Comparison of ENCODE assay signal across 9 cellular contexts in genomic region chr5:1380011-1380817, GRCh38. TPM values are rescaled to one million over a fixed set of nuclear protein-coding genes. Genes with fewer than 3 reads are reported as not detected.
A peak's percentile ranks its signal among the peaks of the same experiment; 100 is the strongest.
DNase-seq lines count a peak whose midpoint lies in the region; ATAC-seq, FAIRE-seq and TF ChIP-seq lines count a peak whose summit lies in the region.
"Had no signal": no experiment of that assay in that cellular context is flagged by ENCODE, and none has a peak within 500 bp of the region (broad histone marks: within the 10 kb centered on the region; RNA-seq: fewer than 3 reads in every experiment).

No MANE protein-coding gene starts in this region.

- H3K79me2 ChIP-seq in keratinocyte (ENCODE audit: control insufficient read depth, insufficient read depth, low read length), result no peaks in the 10 kb centered on the region

- no peak overlapping the region for H2AFZ ChIP-seq in keratinocyte (ENCODE audit: control insufficient read depth, low read length)

- no peak overlapping the region for H3K9ac ChIP-seq in keratinocyte (ENCODE audit: control insufficient read depth, extremely low read depth, insufficient read depth, low read length)

- H4K20me1 ChIP-seq in keratinocyte (ENCODE audit: control insufficient read depth, extremely low read depth, insufficient read depth, low read length), result no peaks in the 10 kb centered on the region

- H3K4me3 ChIP-seq in keratinocyte (ENCODE audit: control insufficient read depth in 2 of 3, extremely low read depth in 1 of 3, insufficient read depth in 2 of 3, low read depth in 1 of 3, low read length in 3 of 3), result no peak overlapping the region

- DNase-seq in T-helper 1 cell (peak; percentile 14 to 56 (median 33)), amniotic epithelial cell (ENCODE audit: low read depth) (peak; percentile 7), keratinocyte (ENCODE audit: low read depth, low spot score) (no peak), NCI-H187 treated with DMSO at 0.1 percent for 48 hours (lab: John Stamatoyannopoulos, UW) (no peak), D721Med (ENCODE audit: insufficient read length, low spot score) (no peak)
- peak in 2 of 3 donors; percentile 8 to 33 for DNase-seq in stimulated activated CD4-positive, alpha-beta T cell treated with anti-CD3 and anti-CD28 coated beads, TNF-alpha, amount 100 ng/mL, for 48 hours (ENCODE audit: low read depth in 3 of 3)

- TF ChIP-seq CTCF in keratinocyte (optimal IDR thresholded peaks at IDR 0.05 in 1 of 3, IDR thresholded peaks at IDR 0.05 in 1 of 3, conservative IDR thresholded peaks at IDR 0.05 in 1 of 3; ENCODE audit: extremely low read depth in 1 of 3, insufficient read depth in 2 of 3, low read length in 3 of 3), result peak in 2 of 3 experiments; percentile 40 to 57
- no peak for TF ChIP-seq CTCF in D721Med (IDR thresholded peaks at IDR 0.05; ENCODE audit: insufficient read depth, missing control alignments)

- no peaks in the 10 kb centered on the region for H3K9me1 ChIP-seq in keratinocyte (ENCODE audit: control insufficient read depth, extremely low read depth, insufficient read depth, low read length)

- FAIRE-seq in keratinocyte (lab: Jason Lieb, UNC) (no peak), D721Med (lab: Jason Lieb, UNC) (no peak)
- FAIRE-seq: colon had no signal

- H3K4me2 ChIP-seq in keratinocyte (ENCODE audit: control insufficient read depth, extremely low read depth, insufficient read depth, low read depth, low read length), result peak overlapping the region; percentile 32

- no peaks in the 10 kb centered on the region for H3K4me1 ChIP-seq in keratinocyte (ENCODE audit: control insufficient read depth, extremely low read depth, insufficient read depth, low read length)

- peaks cover 7% of the 10 kb centered on the region for H3K27me3 ChIP-seq in keratinocyte (ENCODE audit: control insufficient read depth, extremely low read depth, insufficient read depth, low read length)

- dilution Hi-C loops in keratinocyte (cut with MboI; ENCODE audit: extremely low pct_ligation_motif_present, low sequenced_read_pairs), result no loop called here

- peaks cover 2% of the 10 kb centered on the region for H3K9me3 ChIP-seq in keratinocyte (ENCODE audit: control insufficient read depth, low read depth, low read length)

- no peak overlapping the region for H3K27ac ChIP-seq in keratinocyte (ENCODE audit: control insufficient read depth, insufficient read depth, low read length)

- no peaks in the 10 kb centered on the region for H3K36me3 ChIP-seq in keratinocyte (ENCODE audit: control insufficient read depth in 2 of 2, extremely low read depth in 1 of 2, insufficient read depth in 2 of 2, low read length in 2 of 2)

- ATAC-seq in GM18520 (IDR thresholded peaks at IDR 0.05; ENCODE audit: unreplicated experiment) (peak; percentile 52), HG03025 (IDR thresholded peaks at IDR 0.05; ENCODE audit: low FRiP score, unreplicated experiment) (peak; percentile 57)

RNA-seq across cellular contexts. Expression of gene CLPTM1L, which starts 35.3 kb away (rescaled TPM):
- polyA plus RNA-seq in keratinocyte, result 142 to 158 TPM (median 146 TPM) in 3 replicates
- polyA plus RNA-seq in keratinocyte (2011; ENCODE audit: low read depth), result 163 TPM
- 118 and 136 TPM in 2 replicates for polyA plus RNA-seq in keratinocyte (2011; cell fraction: cytosol; rRNA removed)
- polyA plus RNA-seq in keratinocyte (2011; cell fraction: nucleus; rRNA removed), result 142 and 157 TPM in 2 replicates
- 87.9 and 94.1 TPM in 2 replicates for polyA plus RNA-seq in keratinocyte (2012; ENCODE audit: low replicate concordance)
- polyA minus RNA-seq in keratinocyte, result 204 to 272 TPM (median 226 TPM) in 3 replicates
- 218 TPM for polyA minus RNA-seq in keratinocyte (2011; cell fraction: cytosol; rRNA and poly(A)+ RNA removed)
- polyA minus RNA-seq in keratinocyte (2011; cell fraction: nucleus; rRNA and poly(A)+ RNA removed), result 118 and 125 TPM in 2 replicates

Comparison
In these comparisons a context has a peak if more than half of its experiments do, and no peak if none do; other contexts are left out.
1. DNase-seq: peak in T-helper 1 cell (5 of 5), amniotic epithelial cell (single experiment) and stimulated activated CD4-positive, alpha-beta T cell treated with anti-CD3 and anti-CD28 coated beads, TNF-alpha, amount 100 ng/mL, for 48 hours (2 of 3); none in keratinocyte (single experiment), NCI-H187 treated with DMSO at 0.1 percent for 48 hours (single experiment) and D721Med (single experiment).